Comparison of ENCODE assay signal across 22 cellular contexts in the genomic region with DNA sequence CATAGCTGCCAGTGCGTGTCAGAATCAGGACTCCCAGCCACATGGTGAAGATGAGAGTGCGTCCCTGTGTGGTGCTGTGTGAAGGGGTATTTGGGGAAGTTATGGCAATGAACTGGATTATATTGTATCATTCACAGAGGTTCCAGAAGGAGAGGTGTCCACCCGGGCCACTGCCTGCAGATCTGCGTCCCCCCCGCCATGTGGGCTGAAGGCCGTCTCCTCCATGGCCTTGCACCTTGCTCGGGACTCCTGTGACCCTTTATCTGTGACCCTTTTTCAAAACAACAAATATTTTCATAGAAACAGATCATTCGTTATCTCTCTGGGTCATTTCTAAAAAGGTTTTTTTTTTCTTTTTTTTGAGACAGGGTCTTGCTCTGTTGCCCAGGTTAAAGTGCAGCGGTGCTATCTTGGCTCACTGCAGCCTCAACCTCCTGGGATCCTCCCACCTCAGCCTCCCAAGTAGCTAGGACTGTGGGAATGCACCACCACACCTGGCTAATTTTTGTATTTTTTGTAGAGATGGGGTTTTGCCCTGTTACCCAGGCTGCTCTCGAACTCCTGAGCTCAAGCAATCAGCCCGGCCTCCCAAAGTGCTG.
"Had no signal": no experiment of that assay in that cellular context is flagged by ENCODE, and none has a peak within 500 bp of the region (broad histone marks: within the 10 kb centered on the region; RNA-seq: fewer than 3 reads in every experiment).

No MANE protein-coding gene starts in this region.

- ATAC-seq: natural killer cell treated with Interleukin-12 subunit alpha and Interleukin-12 subunit beta and Interleukin-15 and Interleukin-18, amount 100 ng/mL, for 72 hours; psoas muscle; stimulated activated memory B cell treated with anti-CD40 and anti-IgM and Interleukin-4, amounts not matched to agents 10 μg/mL and 1 μg/mL and 100 μg/mL, for 72 hours; upper lobe of right lung had no signal

- H2AFZ ChIP-seq: hepatocyte, neural progenitor cell had no signal

- FAIRE-seq: islet of Langerhans had no signal

- H3K4me3 ChIP-seq: dorsolateral prefrontal cortex, hepatocyte, neural progenitor cell, psoas muscle, right lobe of liver, tibial artery, upper lobe of right lung, vagina had no signal

- H3K9ac ChIP-seq: neural progenitor cell had no signal

- H3K4me1 ChIP-seq: neural progenitor cell, psoas muscle, upper lobe of right lung, vagina had no signal

- H3K27me3 ChIP-seq: dorsolateral prefrontal cortex, hepatocyte, neural progenitor cell, right lobe of liver, tibial artery, upper lobe of right lung, vagina had no signal

- H3K27ac ChIP-seq: dorsolateral prefrontal cortex, hepatocyte, neural progenitor cell, psoas muscle, right lobe of liver, tibial artery, upper lobe of right lung, vagina had no signal

- H3K4me2 ChIP-seq: hepatocyte, neural progenitor cell had no signal

- H3K9me3 ChIP-seq: psoas muscle, right lobe of liver, tibial artery, upper lobe of right lung, vagina had no signal

- DNase-seq: cortex of kidney; dorsolateral prefrontal cortex; effector CD8-positive, alpha-beta T cell; foreskin melanocyte; head of caudate nucleus; kidney glomerular epithelial cell; mammary epithelial cell; midbrain; nucleus accumbens; psoas muscle; retina; right lobe of liver; stimulated activated CD4-positive, alpha-beta T cell treated with anti-CD3 and anti-CD28 coated beads, Interleukin-4, amount 100 ng/mL, for 1 hour; stimulated activated CD8-positive, alpha-beta memory T cell treated with anti-CD3 and anti-CD28 coated beads, Interleukin-4, amount 100 ng/mL, for 48 hours; tibial artery; upper lobe of right lung had no signal

- H3K79me2 ChIP-seq: hepatocyte had no signal

- H3K36me3 ChIP-seq: neural progenitor cell, right lobe of liver, tibial artery, upper lobe of right lung, vagina had no signal
